11 cellular contexts compared by ENCODE assay signal in genomic region chr5:142674438-142675210, GRCh38. TPM values are rescaled to one million over a fixed set of nuclear protein-coding genes. Genes with fewer than 3 reads are reported as not detected.
DNase-seq lines count a peak whose midpoint lies in the region; ATAC-seq and TF ChIP-seq lines count a peak whose summit lies in the region.
"Had no signal": no experiment of that assay in that cellular context is flagged by ENCODE, and none has a peak within 500 bp of the region (broad histone marks: within the 10 kb centered on the region; RNA-seq: fewer than 3 reads in every experiment).

No MANE protein-coding gene starts in this region.

- DNase-seq in H4 (ENCODE audit: low spot score) (peak; percentile 23), astrocyte of the spinal cord (ENCODE audit: low read depth, low spot score) (peak; percentile 81), Right ventricle myocardium superior (no peak), sigmoid colon (no peak), GF-D8 (lab: John Stamatoyannopoulos, UW) (no peak), DMS114 treated with DMSO at 0.1 percent for 48 hours (lab: John Stamatoyannopoulos, UW; ENCODE audit: unreplicated experiment) (no peak), activated T-cell treated with anti-CD3 and anti-CD28 coated beads for 4 hours (no peak)
- DNase-seq: colonic mucosa, MV-4-11 had no signal

- in situ Hi-C loops in astrocyte of the spinal cord (cut with HindIII; ENCODE audit: low sequenced_read_pairs): no loop called here

- no peaks in the 10 kb centered on the region for H3K27me3 ChIP-seq in sigmoid colon
- H3K27me3 ChIP-seq: colonic mucosa, ovary had no signal

- intact Hi-C loops in Right ventricle myocardium superior (cut with DNase I) (no loop called here), sigmoid colon (cut with DNase I) (no loop called here)

- no peak for TF ChIP-seq POLR2A in sigmoid colon (IDR thresholded peaks at IDR 0.05)

- H3K27ac ChIP-seq in sigmoid colon: peak overlapping the region in 3 of 4 donors; percentile 36 to 48 (median 46)
- H3K27ac ChIP-seq: colonic mucosa had no signal

- H3K9me3 ChIP-seq in sigmoid colon: no peaks in the 10 kb centered on the region
- H3K9me3 ChIP-seq: colonic mucosa, ovary had no signal

- peaks cover 0 to 26% (median 16%) of the 10 kb centered on the region in 4 donors for H3K4me1 ChIP-seq in sigmoid colon
- H3K4me1 ChIP-seq: colonic mucosa had no signal

- no peak overlapping the region for H3K4me3 ChIP-seq in astrocyte of the spinal cord (ENCODE audit: low read depth, low read length)
- no peak overlapping the region for H3K4me3 ChIP-seq in sigmoid colon
- H3K4me3 ChIP-seq: colonic mucosa, ovary had no signal

- peak; percentile 67 for ATAC-seq in Right ventricle myocardium superior (ENCODE audit: poor library complexity)
- ATAC-seq in GM21576 (IDR thresholded peaks at IDR 0.05; ENCODE audit: unreplicated experiment): no peak

- no peak for TF ChIP-seq CTCF in astrocyte of the spinal cord (IDR thresholded peaks at IDR 0.05; ENCODE audit: low read depth, low read length)
- no peak for TF ChIP-seq CTCF in sigmoid colon (IDR thresholded peaks at IDR 0.05)

- no peak for TF ChIP-seq EP300 in sigmoid colon (IDR thresholded peaks at IDR 0.05)

- WGBS in sigmoid colon, 2 donors: 81 to 83% methylated on average over 19 of the region's 19 CpGs

- no peaks in the 10 kb centered on the region for H3K36me3 ChIP-seq in sigmoid colon
- H3K36me3 ChIP-seq: colonic mucosa, ovary had no signal

RNA-seq across cellular contexts. Expression of gene FGF1, which starts 11.3 kb away (rescaled TPM):
- 3.1 and 3.2 TPM in 2 replicates for total RNA-seq in H4 (2014; rRNA removed; shearing (Covaris generic))
- total RNA-seq in Right ventricle myocardium superior: 42.7 TPM
- total RNA-seq in sigmoid colon: 1 to 10 TPM; 2.0 to 5.4 (median 3.8) TPM
- 1 to 10 TPM in 2 of 3 donors, under 1 TPM in 1; 0.60 to 1.8 (median 1.1) TPM for polyA plus RNA-seq in sigmoid colon

Comparison
In these comparisons a context has a peak if more than half of its experiments do, and no peak if none do; other contexts are left out.
1. DNase-seq: peak in H4 (single experiment) and astrocyte of the spinal cord (single experiment); none in Right ventricle myocardium superior (single experiment), sigmoid colon (single experiment), GF-D8 (single experiment), DMS114 treated with DMSO at 0.1 percent for 48 hours (single experiment) and activated T-cell treated with anti-CD3 and anti-CD28 coated beads for 4 hours (single experiment).